Comparison of ENCODE assay signal across 8 cellular contexts in genomic region chr2:121650554-121650930, GRCh38. TPM values are rescaled to one million over a fixed set of nuclear protein-coding genes. Genes with fewer than 3 reads are reported as not detected.
DNase-seq lines count a peak whose midpoint lies in the region; ATAC-seq and TF ChIP-seq lines count a peak whose summit lies in the region.

No MANE protein-coding gene starts in this region.

- H3K9me3 ChIP-seq in right cardiac atrium (ENCODE audit: control insufficient read depth, low read length) (no peaks in the 10 kb centered on the region), smooth muscle cell (replicated peaks; ENCODE audit: low read depth) (no peaks in the 10 kb centered on the region)

- H2AFZ ChIP-seq in smooth muscle cell (ENCODE audit: low read depth): peak overlapping the region; percentile 93

- intact Hi-C loops in activated T-helper 1 cell treated with anti-CD3 and anti-CD28 coated beads, Interleukin-12 subunit alpha, Interleukin-12 subunit beta, Interleukin-2, Interleukin-4 antibody, amounts not matched to agents 30 ng/mL and 10 ng/mL and 1 ng/mL, durations not matched to agents 14 hours and 24 hours and 36 hours (cut with micrococcal nuclease): loop anchor here (5.0 kb wide), 2 partner anchors 248 to 1973 kb away; partner anchors contain the start of gene TMEM177
- intact Hi-C loops in right cardiac atrium (cut with DNase I): loop anchor here in 1 of 4 donors (5.0 kb wide), 1 partner anchor 123 kb away; no protein-coding TSS in a partner anchor

- no peak for TF ChIP-seq CTCF in smooth muscle cell (IDR thresholded peaks at IDR 0.05; ENCODE audit: borderline replicate concordance, insufficient read depth, poor library complexity, severe bottlenecking)

- H3K36me3 ChIP-seq in smooth muscle cell (ENCODE audit: low read depth): no peaks in the 10 kb centered on the region

- H3K9ac ChIP-seq in smooth muscle cell (ENCODE audit: low read depth): peak overlapping the region; percentile 93

- H3K36me3 Mint-ChIP-seq in activated T-helper 1 cell treated with anti-CD3 and anti-CD28 coated beads, Interleukin-12 subunit alpha, Interleukin-12 subunit beta, Interleukin-2, Interleukin-4 antibody, amounts not matched to agents 30 ng/mL and 10 ng/mL and 1 ng/mL, durations not matched to agents 14 hours and 24 hours and 36 hours (ENCODE audit: low read depth): peaks cover 31% of the 10 kb centered on the region

- H3K4me1 ChIP-seq in right cardiac atrium (ENCODE audit: control insufficient read depth, insufficient read depth, low read length): peaks cover 3% of the 10 kb centered on the region
- H3K4me1 ChIP-seq in smooth muscle cell (ENCODE audit: low read depth): peaks cover 22% of the 10 kb centered on the region

- ATAC-seq in right cardiac atrium (no peak), HG03025 (IDR thresholded peaks at IDR 0.05; ENCODE audit: low FRiP score, unreplicated experiment) (no peak), GM21381 (IDR thresholded peaks at IDR 0.05; ENCODE audit: unreplicated experiment) (no peak)

- peaks cover 43% of the 10 kb centered on the region for H3K79me2 ChIP-seq in smooth muscle cell (ENCODE audit: low read depth)

- no peaks in the 10 kb centered on the region for H3F3A ChIP-seq in smooth muscle cell (ENCODE audit: low read depth)

- H3K4me3 Mint-ChIP-seq in activated T-helper 1 cell treated with anti-CD3 and anti-CD28 coated beads, Interleukin-12 subunit alpha, Interleukin-12 subunit beta, Interleukin-2, Interleukin-4 antibody, amounts not matched to agents 30 ng/mL and 10 ng/mL and 1 ng/mL, durations not matched to agents 14 hours and 24 hours and 36 hours: peak overlapping the region; percentile 97

- H3K4me3 ChIP-seq in right cardiac atrium (ENCODE audit: low read length) (peak overlapping the region; percentile 84), smooth muscle cell (peak overlapping the region; percentile 85)

- H3K27me3 ChIP-seq in right cardiac atrium (ENCODE audit: control insufficient read depth, insufficient read depth): no peaks in the 10 kb centered on the region
- no peaks in the 10 kb centered on the region for H3K27me3 ChIP-seq in smooth muscle cell (ENCODE audit: low read depth)

- peak overlapping the region; percentile 87 for H3K4me2 ChIP-seq in smooth muscle cell

- H3K27ac ChIP-seq in right cardiac atrium (ENCODE audit: low read length) (peak overlapping the region; percentile 100), smooth muscle cell (ENCODE audit: low read depth) (no peak overlapping the region)

- H3K9me3 Mint-ChIP-seq in activated T-helper 1 cell treated with anti-CD3 and anti-CD28 coated beads, Interleukin-12 subunit alpha, Interleukin-12 subunit beta, Interleukin-2, Interleukin-4 antibody, amounts not matched to agents 30 ng/mL and 10 ng/mL and 1 ng/mL, durations not matched to agents 14 hours and 24 hours and 36 hours: no peaks in the 10 kb centered on the region

- H3K27me3 Mint-ChIP-seq in activated T-helper 1 cell treated with anti-CD3 and anti-CD28 coated beads, Interleukin-12 subunit alpha, Interleukin-12 subunit beta, Interleukin-2, Interleukin-4 antibody, amounts not matched to agents 30 ng/mL and 10 ng/mL and 1 ng/mL, durations not matched to agents 14 hours and 24 hours and 36 hours (ENCODE audit: insufficient read depth): no peaks in the 10 kb centered on the region

- peaks cover 49% of the 10 kb centered on the region for H3K4me1 Mint-ChIP-seq in activated T-helper 1 cell treated with anti-CD3 and anti-CD28 coated beads, Interleukin-12 subunit alpha, Interleukin-12 subunit beta, Interleukin-2, Interleukin-4 antibody, amounts not matched to agents 30 ng/mL and 10 ng/mL and 1 ng/mL, durations not matched to agents 14 hours and 24 hours and 36 hours (ENCODE audit: low read depth)

- H4K20me1 ChIP-seq in smooth muscle cell (ENCODE audit: low read depth): peaks cover 8% of the 10 kb centered on the region

- H3K27ac Mint-ChIP-seq in activated T-helper 1 cell treated with anti-CD3 and anti-CD28 coated beads, Interleukin-12 subunit alpha, Interleukin-12 subunit beta, Interleukin-2, Interleukin-4 antibody, amounts not matched to agents 30 ng/mL and 10 ng/mL and 1 ng/mL, durations not matched to agents 14 hours and 24 hours and 36 hours: peak overlapping the region; percentile 100

- DNase-seq in Daoy (ENCODE audit: low read depth) (peak; percentile 11), HT-29 (ENCODE audit: low spot score) (peak; percentile 24), right cardiac atrium (no peak), smooth muscle cell (lab: John Stamatoyannopoulos, UW; ENCODE audit: unreplicated experiment) (no peak), mucosa of gallbladder (ENCODE audit: low spot score) (no peak)
- DNase-seq in activated T-helper 1 cell treated with anti-CD3 and anti-CD28 coated beads, Interleukin-12 subunit alpha, Interleukin-12 subunit beta, Interleukin-2, Interleukin-4 antibody, amounts not matched to agents 30 ng/mL and 10 ng/mL and 1 ng/mL, durations not matched to agents 14 hours and 24 hours and 36 hours (ENCODE audit: low spot score): peak; percentile 22

- 1% methylated on average over 12 of the region's 12 CpGs for WGBS in right cardiac atrium
- 6% methylated on average over 12 of the region's 12 CpGs for WGBS in smooth muscle cell (ENCODE audit: low lambda C conversion rate)

RNA-seq across cellular contexts. Expression of gene CLASP1, which starts 1.3 kb away (rescaled TPM):
- 13.6 and 21.2 TPM in 2 replicates for total RNA-seq in Daoy (2014; rRNA removed; shearing (Covaris generic))
- total RNA-seq in HT-29 (2014; rRNA removed; shearing (Covaris generic)): 27.9 and 29.2 TPM in 2 replicates
- 62.6 and 72.6 TPM in 2 replicates for total RNA-seq in activated T-helper 1 cell treated with anti-CD3 and anti-CD28 coated beads, Interleukin-12 subunit alpha, Interleukin-12 subunit beta, Interleukin-2, Interleukin-4 antibody, amounts not matched to agents 30 ng/mL and 10 ng/mL and 1 ng/mL, durations not matched to agents 14 hours and 24 hours and 36 hours
- total RNA-seq in right cardiac atrium: 10 to 100 TPM; 49.0 to 62.4 (median 60.7) TPM
- polyA plus RNA-seq in right cardiac atrium: 19.1 TPM
- total RNA-seq in smooth muscle cell: 33.8 and 54.8 TPM in 2 replicates
- 15.0 and 16.1 TPM in 2 replicates for polyA plus RNA-seq in smooth muscle cell
- 51.4 TPM for total RNA-seq in mucosa of gallbladder

Comparison
In these comparisons a context has a peak if more than half of its experiments do, and no peak if none do; other contexts are left out.
1. DNase-seq: peak in Daoy (single experiment), HT-29 (single experiment) and activated T-helper 1 cell treated with anti-CD3 and anti-CD28 coated beads, Interleukin-12 subunit alpha, Interleukin-12 subunit beta, Interleukin-2, Interleukin-4 antibody, amounts not matched to agents 30 ng/mL and 10 ng/mL and 1 ng/mL, durations not matched to agents 14 hours and 24 hours and 36 hours (single experiment); none in right cardiac atrium (0 of 3), smooth muscle cell (single experiment) and mucosa of gallbladder (single experiment).